ENCODE assay signal across 12 cellular contexts in the genomic region with DNA sequence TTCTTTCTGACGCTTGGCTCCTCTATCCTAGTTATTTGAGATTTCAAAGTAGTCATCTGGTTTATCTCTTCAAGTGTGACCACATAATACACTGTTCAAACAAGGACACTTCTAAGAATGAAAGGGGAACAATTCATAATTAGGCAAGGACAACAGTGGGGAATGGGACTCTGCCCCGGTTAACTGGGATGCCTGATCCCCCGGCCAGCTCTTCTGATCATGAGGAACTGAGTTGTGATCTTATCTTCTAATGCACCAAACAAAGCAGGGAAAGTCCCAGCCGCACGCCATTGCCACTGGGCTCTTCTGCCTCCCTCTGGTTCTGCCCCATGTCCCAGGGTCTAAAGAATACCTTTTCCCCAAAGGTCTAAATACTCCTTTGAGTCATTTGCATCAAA.
A peak's percentile ranks its signal among the peaks of the same experiment; 100 is the strongest.
DNase-seq lines count a peak whose midpoint lies in the region; ATAC-seq lines count a peak whose summit lies in the region.
"Had no signal": no experiment of that assay in that cellular context is flagged by ENCODE, and none has a peak within 500 bp of the region (broad histone marks: within the 10 kb centered on the region; RNA-seq: fewer than 3 reads in every experiment).

No MANE protein-coding gene starts in this region.

- peak overlapping the region; percentile 58 for H3K4me3 Mint-ChIP-seq in activated CD4-positive, alpha-beta T cell treated with anti-CD3 and anti-CD28 coated beads, Interleukin-2, amount 10 ng/mL, durations not matched to agents 24 days and 14 days
- H3K4me3 Mint-ChIP-seq in stimulated activated effector memory CD8-positive, alpha-beta T cell treated with anti-CD3 and anti-CD28 coated beads, Interleukin-12 subunit alpha, Interleukin-12 subunit beta, amount 100 ng/mL, for 72 hours = peak overlapping the region; percentile 9

- peak; percentile 83 for DNase-seq in activated CD4-positive, alpha-beta T cell treated with anti-CD3 and anti-CD28 coated beads, Interleukin-2, amount 10 ng/mL, durations not matched to agents 24 days and 14 days
- DNase-seq in activated CD4-positive, alpha-beta T cell treated with anti-CD3 and anti-CD28 coated beads, Interleukin-2, amount 50 U/mL, for 1 hour = no peak
- DNase-seq in MV-4-11 (lab: John Stamatoyannopoulos, UW) = peak; percentile 66
- DNase-seq in activated effector memory CD4-positive, alpha-beta T cell treated with anti-CD3 and anti-CD28 coated beads, Interleukin-2, amount 50 U/mL, for 16 hours = peak; percentile 78
- no peak for DNase-seq in stimulated activated effector memory CD8-positive, alpha-beta T cell treated with anti-CD3 and anti-CD28 coated beads, Interleukin-12 subunit alpha, Interleukin-12 subunit beta, amount 100 ng/mL, for 72 hours (ENCODE audit: low spot score in 2 of 2)
- DNase-seq in NCI-H345 (lab: John Stamatoyannopoulos, UW) = no peak
- DNase-seq in Kasumi-1 (lab: John Stamatoyannopoulos, UW) = no peak
- DNase-seq: cortex of kidney, GM23248, NCI-H2107, PC-9 had no signal

- H3K27ac Mint-ChIP-seq in activated CD4-positive, alpha-beta T cell treated with anti-CD3 and anti-CD28 coated beads, Interleukin-2, amount 10 ng/mL, durations not matched to agents 24 days and 14 days = peak overlapping the region; percentile 90
- H3K27ac Mint-ChIP-seq in stimulated activated effector memory CD8-positive, alpha-beta T cell treated with anti-CD3 and anti-CD28 coated beads, Interleukin-12 subunit alpha, Interleukin-12 subunit beta, amount 100 ng/mL, for 72 hours = no peak overlapping the region

- H3K9me3 Mint-ChIP-seq in activated CD4-positive, alpha-beta T cell treated with anti-CD3 and anti-CD28 coated beads, Interleukin-2, amount 10 ng/mL, durations not matched to agents 24 days and 14 days = no peaks in the 10 kb centered on the region
- H3K9me3 Mint-ChIP-seq in stimulated activated effector memory CD8-positive, alpha-beta T cell treated with anti-CD3 and anti-CD28 coated beads, Interleukin-12 subunit alpha, Interleukin-12 subunit beta, amount 100 ng/mL, for 72 hours = peaks cover 3% of the 10 kb centered on the region

- peaks cover 76% of the 10 kb centered on the region for H3K4me1 Mint-ChIP-seq in activated CD4-positive, alpha-beta T cell treated with anti-CD3 and anti-CD28 coated beads, Interleukin-2, amount 10 ng/mL, durations not matched to agents 24 days and 14 days
- peaks cover 68% of the 10 kb centered on the region for H3K4me1 Mint-ChIP-seq in stimulated activated effector memory CD8-positive, alpha-beta T cell treated with anti-CD3 and anti-CD28 coated beads, Interleukin-12 subunit alpha, Interleukin-12 subunit beta, amount 100 ng/mL, for 72 hours

- H3K27me3 Mint-ChIP-seq in activated CD4-positive, alpha-beta T cell treated with anti-CD3 and anti-CD28 coated beads, Interleukin-2, amount 10 ng/mL, durations not matched to agents 24 days and 14 days = no peaks in the 10 kb centered on the region

- ATAC-seq in stimulated activated effector memory CD8-positive, alpha-beta T cell treated with anti-CD3 and anti-CD28 coated beads, Interleukin-12 subunit alpha, Interleukin-12 subunit beta, amount 100 ng/mL, for 72 hours = no peak
- no peak for ATAC-seq in GM21526 (IDR thresholded peaks at IDR 0.05; ENCODE audit: low FRiP score, unreplicated experiment)

- peaks cover 2% of the 10 kb centered on the region for H3K36me3 Mint-ChIP-seq in activated CD4-positive, alpha-beta T cell treated with anti-CD3 and anti-CD28 coated beads, Interleukin-2, amount 10 ng/mL, durations not matched to agents 24 days and 14 days (ENCODE audit: low read depth)
- H3K36me3 Mint-ChIP-seq in stimulated activated effector memory CD8-positive, alpha-beta T cell treated with anti-CD3 and anti-CD28 coated beads, Interleukin-12 subunit alpha, Interleukin-12 subunit beta, amount 100 ng/mL, for 72 hours = peaks cover 11% of the 10 kb centered on the region

- intact Hi-C loops in activated CD4-positive, alpha-beta T cell treated with anti-CD3 and anti-CD28 coated beads, Interleukin-2, amount 10 ng/mL, durations not matched to agents 24 days and 14 days (cut with micrococcal nuclease) = loop anchor here (1.0 to 2.0 kb wide), 6 partner anchors 37 to 307 kb away; no protein-coding TSS in a partner anchor

Comparison
In these comparisons a context has a peak if more than half of its experiments do, and no peak if none do; other contexts are left out.
1. DNase-seq: peak in activated CD4-positive, alpha-beta T cell treated with anti-CD3 and anti-CD28 coated beads, Interleukin-2, amount 10 ng/mL, durations not matched to agents 24 days and 14 days (single experiment), MV-4-11 (single experiment) and activated effector memory CD4-positive, alpha-beta T cell treated with anti-CD3 and anti-CD28 coated beads, Interleukin-2, amount 50 U/mL, for 16 hours (single experiment); none in activated CD4-positive, alpha-beta T cell treated with anti-CD3 and anti-CD28 coated beads, Interleukin-2, amount 50 U/mL, for 1 hour (single experiment), stimulated activated effector memory CD8-positive, alpha-beta T cell treated with anti-CD3 and anti-CD28 coated beads, Interleukin-12 subunit alpha, Interleukin-12 subunit beta, amount 100 ng/mL, for 72 hours (0 of 2), NCI-H345 (single experiment) and Kasumi-1 (0 of 2).